19 cellular contexts compared by ENCODE assay signal in the genomic region with DNA sequence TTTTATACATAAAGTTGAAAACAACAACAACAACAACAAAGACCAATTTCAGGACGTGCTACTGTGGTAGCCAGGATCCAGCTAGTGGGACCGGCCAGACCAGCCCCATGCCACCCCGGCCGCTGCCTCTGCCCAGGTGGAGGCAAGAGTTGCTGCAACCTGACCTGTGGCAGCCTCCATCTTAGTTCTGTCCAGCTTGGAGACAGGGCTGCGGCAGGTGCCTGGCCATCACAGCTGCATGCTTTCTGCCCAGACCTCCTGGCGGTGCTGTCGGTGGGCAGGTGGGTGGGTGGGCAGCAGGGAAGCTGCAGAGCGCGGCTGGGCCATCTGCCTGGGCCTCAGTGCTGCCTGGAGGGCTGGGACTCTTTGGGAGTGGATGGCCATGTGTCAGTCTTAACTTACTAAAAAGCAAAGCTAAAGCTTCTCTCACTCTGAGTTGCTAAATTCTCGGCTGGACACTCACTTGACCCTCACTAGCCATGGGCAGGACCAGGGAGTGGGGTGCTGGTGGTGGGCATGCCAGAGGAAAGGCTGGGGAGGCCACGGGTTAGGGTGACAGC.
"Had no signal": no experiment of that assay in that cellular context is flagged by ENCODE, and none has a peak within 500 bp of the region (broad histone marks: within the 10 kb centered on the region; RNA-seq: fewer than 3 reads in every experiment).

No MANE protein-coding gene starts in this region.

- H3K4me1 ChIP-seq: parathyroid adenoma had no signal

- H2AFZ ChIP-seq: parathyroid adenoma had no signal

- H3K9me3 Mint-ChIP-seq: endodermal cell, mesothelial cell of epicardium had no signal

- H3K36me3 ChIP-seq: breast epithelium had no signal

- H3K27ac ChIP-seq: gastroesophageal sphincter, heart right ventricle, parathyroid adenoma had no signal

- H3K27me3 Mint-ChIP-seq: activated CD4-positive, alpha-beta T cell treated with anti-CD3 and anti-CD28 coated beads, Interleukin-2, amount 10 ng/mL, durations not matched to agents 24 days and 14 days; activated naive CD8-positive, alpha-beta T cell treated with anti-CD3 and anti-CD28 coated beads for 36 hours had no signal

- DNase-seq: activated CD4-positive, alpha-beta T cell treated with anti-CD3 and anti-CD28 coated beads, Interleukin-2, amount 10 ng/mL, durations not matched to agents 24 days and 14 days; activated CD4-positive, CD25-positive, alpha-beta regulatory T cell; activated CD8-positive, alpha-beta memory T cell treated with anti-CD3 and anti-CD28 coated beads, Interleukin-2, amount 50 U/mL, for 48 hours; activated CD8-positive, alpha-beta T cell treated with anti-CD3 and anti-CD28 coated beads, Interleukin-2, amount 10 ng/mL, durations not matched to agents 7 days and 5 days; activated naive CD8-positive, alpha-beta T cell treated with anti-CD3 and anti-CD28 coated beads for 36 hours; anterior cingulate cortex; endodermal cell; heart right ventricle; left colon; stimulated activated CD4-positive, alpha-beta T cell treated with anti-CD3 and anti-CD28 coated beads, Interleukin-4, amount 100 ng/mL, for 4 hours; stimulated activated CD8-positive, alpha-beta memory T cell treated with anti-CD3 and anti-CD28 coated beads, Interleukin-4, amount 100 ng/mL, for 48 hours; stimulated activated naive CD4-positive, alpha-beta T cell treated with Interleukin-2 at 50 U/mL for 16 hours had no signal

- H3K4me3 Mint-ChIP-seq: activated CD4-positive, alpha-beta T cell treated with anti-CD3 and anti-CD28 coated beads, Interleukin-2, amount 10 ng/mL, durations not matched to agents 24 days and 14 days; activated CD8-positive, alpha-beta T cell treated with anti-CD3 and anti-CD28 coated beads, Interleukin-2, amount 10 ng/mL, durations not matched to agents 7 days and 5 days; activated naive CD8-positive, alpha-beta T cell treated with anti-CD3 and anti-CD28 coated beads for 36 hours; endodermal cell; mesothelial cell of epicardium had no signal

- H3K27me3 ChIP-seq: breast epithelium, dorsolateral prefrontal cortex, gastroesophageal sphincter, heart right ventricle had no signal

- H3K27ac Mint-ChIP-seq: activated CD4-positive, alpha-beta T cell treated with anti-CD3 and anti-CD28 coated beads, Interleukin-2, amount 10 ng/mL, durations not matched to agents 24 days and 14 days; activated naive CD8-positive, alpha-beta T cell treated with anti-CD3 and anti-CD28 coated beads for 36 hours; mesothelial cell of epicardium had no signal

- H3K9me3 ChIP-seq: breast epithelium, gastroesophageal sphincter had no signal

- H3K4me1 Mint-ChIP-seq: endodermal cell had no signal

- H3K9ac ChIP-seq: parathyroid adenoma had no signal

- H3K4me3 ChIP-seq: breast epithelium, dorsolateral prefrontal cortex, gastroesophageal sphincter, heart right ventricle, lung, skin epidermis had no signal

- ATAC-seq: activated CD8-positive, alpha-beta T cell treated with anti-CD3 and anti-CD28 coated beads, Interleukin-2, amount 10 ng/mL, durations not matched to agents 7 days and 5 days; gastroesophageal sphincter; heart right ventricle; left colon had no signal
